In genomic region chr1:246506785-246507639, GRCh38 we compare ENCODE assay signal across 8 cellular contexts. TPM values are rescaled to one million over a fixed set of nuclear protein-coding genes. Genes with fewer than 3 reads are reported as not detected.
DNase-seq lines count a peak whose midpoint lies in the region; ATAC-seq and TF ChIP-seq lines count a peak whose summit lies in the region.

Gene SMYD3 (minus strand): TSS chr1:246507279.

- no peaks in the 10 kb centered on the region for H3K27me3 ChIP-seq in psoas muscle (ENCODE audit: insufficient read depth in 3 of 3, low read length in 2 of 3)

- TF ChIP-seq CTCF in GM12872 (IDR thresholded peaks at IDR 0.05; ENCODE audit: insufficient read depth, low read depth, low read length): peak; percentile 29; the same call in 1 of the 3 replicates
- peak; percentile 9 for TF ChIP-seq CTCF in psoas muscle (IDR thresholded peaks at IDR 0.05)

- H3K4me1 ChIP-seq in psoas muscle (peaks cover 4% of the 10 kb centered on the region), urinary bladder (ENCODE audit: insufficient read depth) (peaks cover 2% of the 10 kb centered on the region)

- peak within 1 kb of the TSS; percentile 71 for H3K27ac ChIP-seq in psoas muscle
- H3K27ac ChIP-seq in urinary bladder (ENCODE audit: low read depth): no peak within 1 kb of the TSS

- ATAC-seq in HG02610 (IDR thresholded peaks at IDR 0.05; ENCODE audit: unreplicated experiment) (peak; percentile 85), left cardiac atrium (peak; percentile 99), psoas muscle (peak; percentile 98 to 100 (median 98))

- DNase-seq in NCI-H1048 (lab: John Stamatoyannopoulos, UW): peak; percentile 81
- DNase-seq in SW 1271 (lab: John Stamatoyannopoulos, UW): peak; percentile 85 to 89
- peak; percentile 54 for DNase-seq in activated naive CD8-positive, alpha-beta T cell treated with anti-CD3 and anti-CD28 coated beads, Interleukin-2, amount 50 U/mL, for 16 hours (ENCODE audit: low read depth, low spot score)
- DNase-seq in left cardiac atrium: peak; percentile 84
- DNase-seq in psoas muscle: peak; percentile 80 to 86

- intact Hi-C loops in left cardiac atrium (cut with DNase I): no loop called here
- intact Hi-C loops in psoas muscle (cut with DNase I): no loop called here

- WGBS in psoas muscle, 3 donors: 1 to 2% (median 1%) methylated on average over 51 to 82 of the region's 82 CpGs
- WGBS in urinary bladder: under 1% methylated on average over 82 of the region's 82 CpGs

- no peaks in the 10 kb centered on the region for H3K36me3 ChIP-seq in psoas muscle (ENCODE audit: insufficient read depth in 1 of 2, low read depth in 1 of 2)
- no peaks in the 10 kb centered on the region for H3K36me3 ChIP-seq in urinary bladder (ENCODE audit: insufficient read depth)

- H3K9me3 ChIP-seq in psoas muscle: no peaks in the 10 kb centered on the region

- H3K4me3 ChIP-seq in psoas muscle (peak within 1 kb of the TSS; percentile 89), urinary bladder (ENCODE audit: low read depth, low read length) (peak within 1 kb of the TSS; percentile 83)

RNA-seq across cellular contexts. Expression of gene SMYD3, which starts in this region (rescaled TPM):
- 10 to 100 TPM in 1 of 2 donors, 1 to 10 TPM in 1; 6.5 to 11.9 TPM for total RNA-seq in left cardiac atrium
- total RNA-seq in psoas muscle: 1 to 10 TPM; 4.9 to 6.4 (median 5.8) TPM
- polyA plus RNA-seq in psoas muscle: 1 to 10 TPM; 2.9 to 4.2 (median 3.7) TPM
- 44.6 TPM for total RNA-seq in urinary bladder
- 18.2 TPM for polyA plus RNA-seq in urinary bladder
